In genomic region chr1:101317590-101317989, GRCh38 we compare ENCODE assay signal across 17 cellular contexts.
A peak's percentile ranks its signal among the peaks of the same experiment; 100 is the strongest.
DNase-seq lines count a peak whose midpoint lies in the region; ATAC-seq and TF ChIP-seq lines count a peak whose summit lies in the region.
"Had no signal": no experiment of that assay in that cellular context is flagged by ENCODE, and none has a peak within 500 bp of the region (broad histone marks: within the 10 kb centered on the region; RNA-seq: fewer than 3 reads in every experiment).

No MANE protein-coding gene starts in this region.

- H3K27me3 ChIP-seq in BE2C, result no peaks in the 10 kb centered on the region
- H3K27me3 ChIP-seq: BLaER1, SJSA1 had no signal

- H3K9me3 ChIP-seq in BE2C, result no peaks in the 10 kb centered on the region
- H3K9me3 ChIP-seq: heart right ventricle, SJSA1 had no signal

- H3K36me3 ChIP-seq in BE2C, result no peaks in the 10 kb centered on the region
- H3K36me3 ChIP-seq: BLaER1, heart right ventricle, SJSA1 had no signal

- TF ChIP-seq CTCF in BE2C (IDR thresholded peaks at IDR 0.05; ENCODE audit: low read depth, low read length), result peak; percentile 37
- peak; percentile 22 for TF ChIP-seq CTCF in GM10266 (IDR thresholded peaks at IDR 0.05; ENCODE audit: control insufficient read depth, insufficient read depth, low read depth, missing control alignments)
- TF ChIP-seq CTCF in NB4 (IDR thresholded peaks at IDR 0.05; ENCODE audit: low read depth, low read length), result peak; percentile 14
- TF ChIP-seq CTCF in epithelial cell of proximal tubule (conservative IDR thresholded peaks at IDR 0.05; ENCODE audit: low read depth, low read length), result peak; percentile 41

- no peak for TF ChIP-seq POLR2A in NB4 (IDR thresholded peaks at IDR 0.05; ENCODE audit: extremely low read depth, insufficient read length)

- H3K4me1 ChIP-seq in BE2C, result peaks cover 4% of the 10 kb centered on the region; the same call in 1 of the 2 replicates
- H3K4me1 ChIP-seq: SJSA1 had no signal

- H3K4me3 ChIP-seq in BE2C (ENCODE audit: low read depth, low read length), result no peak overlapping the region
- H3K4me3 ChIP-seq in NB4 (ENCODE audit: low read depth, low read length), result no peak overlapping the region
- H3K4me3 ChIP-seq in epithelial cell of proximal tubule (ENCODE audit: low read depth, low read length), result no peak overlapping the region
- H3K4me3 ChIP-seq: BLaER1, heart right ventricle, SJSA1 had no signal

- no peak for DNase-seq in BE2C
- no peak for DNase-seq in GM10266 (ENCODE audit: extremely low spot score)
- peak; percentile 33 for DNase-seq in NB4 (ENCODE audit: low read depth)
- no peak for DNase-seq in epithelial cell of proximal tubule (ENCODE audit: low read depth)
- DNase-seq in NCI-H2227 (lab: John Stamatoyannopoulos, UW; ENCODE audit: unreplicated experiment), result no peak
- DNase-seq in NCI-H1694 (lab: John Stamatoyannopoulos, UW), result no peak
- DNase-seq: activated CD8-positive, alpha-beta memory T cell treated with anti-CD3 and anti-CD28 coated beads for 24 hours; activated effector memory CD4-positive, alpha-beta T cell treated with anti-CD3 and anti-CD28 coated beads, Interleukin-2, amount 50 U/mL, for 16 hours; DMS79; GOT3; heart right ventricle; NCI-H1048; nephron progenitor cell; retina had no signal

- no peak for ATAC-seq in HG03442 (IDR thresholded peaks at IDR 0.05; ENCODE audit: unreplicated experiment)
- ATAC-seq: heart right ventricle had no signal
